ENCODE assay signal across 29 cellular contexts in genomic region chr9:33995449-33995848, GRCh38.
"Had no signal": no experiment of that assay in that cellular context is flagged by ENCODE, and none has a peak within 500 bp of the region (broad histone marks: within the 10 kb centered on the region; RNA-seq: fewer than 3 reads in every experiment).

No MANE protein-coding gene starts in this region.

- H3K9me3 Mint-ChIP-seq: activated CD4-positive, alpha-beta T cell treated with anti-CD3 and anti-CD28 coated beads, Interleukin-2, amount 10 ng/mL, durations not matched to agents 24 days and 14 days; activated naive CD8-positive, alpha-beta T cell treated with anti-CD3 and anti-CD28 coated beads for 36 hours had no signal

- H3K27me3 Mint-ChIP-seq: activated CD4-positive, alpha-beta T cell treated with anti-CD3 and anti-CD28 coated beads, Interleukin-2, amount 10 ng/mL, durations not matched to agents 24 days and 14 days; activated naive CD8-positive, alpha-beta T cell treated with anti-CD3 and anti-CD28 coated beads for 36 hours had no signal

- H3K4me3 Mint-ChIP-seq: activated CD4-positive, alpha-beta T cell treated with anti-CD3 and anti-CD28 coated beads, Interleukin-2, amount 10 ng/mL, durations not matched to agents 24 days and 14 days; activated CD8-positive, alpha-beta T cell treated with anti-CD3 and anti-CD28 coated beads, Interleukin-2, amount 10 ng/mL, durations not matched to agents 7 days and 5 days; activated naive CD8-positive, alpha-beta T cell treated with anti-CD3 and anti-CD28 coated beads for 36 hours had no signal

- FAIRE-seq: K562 had no signal

- H3K4me1 Mint-ChIP-seq: activated CD4-positive, alpha-beta T cell treated with anti-CD3 and anti-CD28 coated beads, Interleukin-2, amount 10 ng/mL, durations not matched to agents 24 days and 14 days; activated naive CD8-positive, alpha-beta T cell treated with anti-CD3 and anti-CD28 coated beads for 36 hours had no signal

- H3K27ac Mint-ChIP-seq: activated CD4-positive, alpha-beta T cell treated with anti-CD3 and anti-CD28 coated beads, Interleukin-2, amount 10 ng/mL, durations not matched to agents 24 days and 14 days; activated CD8-positive, alpha-beta T cell treated with anti-CD3 and anti-CD28 coated beads, Interleukin-2, amount 10 ng/mL, durations not matched to agents 7 days and 5 days; activated naive CD8-positive, alpha-beta T cell treated with anti-CD3 and anti-CD28 coated beads for 36 hours had no signal

- DNase-seq: activated CD4-positive, alpha-beta T cell treated with anti-CD3 and anti-CD28 coated beads, Interleukin-2, amount 10 ng/mL, durations not matched to agents 24 days and 14 days; activated CD4-positive, alpha-beta T cell treated with anti-CD3 and anti-CD28 coated beads, Interleukin-2, amount 50 U/mL, for 48 hours; activated CD8-positive, alpha-beta T cell treated with anti-CD3 and anti-CD28 coated beads, Interleukin-2, amount 10 ng/mL, durations not matched to agents 7 days and 5 days; activated effector memory CD4-positive, alpha-beta T cell treated with Interleukin-2 at 50 U/mL for 16 hours; activated naive CD4-positive, alpha-beta T cell treated with anti-CD3 and anti-CD28 coated beads, Interleukin-2, amount 50 U/mL, for 16 hours; activated naive CD8-positive, alpha-beta T cell treated with anti-CD3 and anti-CD28 coated beads for 36 hours; activated T-cell treated with anti-CD3 and anti-CD28 coated beads for 4 hours; activated T-cell treated with anti-CD3 and anti-CD28 coated beads, Interleukin-2, amount 50 U/mL, for 48 hours; amniotic stem cell; aorta; brain microvascular endothelial cell; central memory CD4-positive, alpha-beta T cell; IMR-90; NCI-H1092 treated with DMSO at 0.1 percent for 48 hours; NCI-H1417; NCI-H146; NCI-H187; NCI-H2029 treated with DMSO at 0.1 percent for 48 hours; NCI-H2107; NCI-H226; NCI-H524 treated with DMSO at 0.1 percent for 48 hours; PC-9; Right ventricle myocardium superior; SW 1271; T-helper 1 cell; T-helper 2 cell; T-helper 9 cell; WERI-Rb-1 had no signal
